ENCODE assay signal across 26 cellular contexts in genomic region chr6:156387472-156387871, GRCh38.
"Had no signal": no experiment of that assay in that cellular context is flagged by ENCODE, and none has a peak within 500 bp of the region (broad histone marks: within the 10 kb centered on the region; RNA-seq: fewer than 3 reads in every experiment).

No MANE protein-coding gene starts in this region.

- H3K27me3 ChIP-seq: ascending aorta had no signal

- H3K4me3 ChIP-seq: ascending aorta had no signal

- H3K4me1 ChIP-seq: ascending aorta had no signal

- DNase-seq: activated B cell treated with CpG ODN at 0.5 μM for 24 hours; activated CD4-positive, alpha-beta memory T cell treated with anti-CD3 and anti-CD28 coated beads for 36 hours; activated CD4-positive, alpha-beta T cell treated with anti-CD3 and anti-CD28 coated beads for 4 hours; activated CD4-positive, alpha-beta T cell treated with anti-CD3 and anti-CD28 coated beads, Interleukin-2, amount 10 ng/mL, durations not matched to agents 24 days and 14 days; activated CD4-positive, alpha-beta T cell treated with anti-CD3 and anti-CD28 coated beads, Interleukin-2, amount 50 U/mL, for 1 hour; activated CD4-positive, alpha-beta T cell treated with anti-CD3 and anti-CD28 coated beads, Interleukin-2, amount 50 U/mL, for 4 hours; activated CD4-positive, CD25-positive, alpha-beta regulatory T cell treated with anti-CD3 and anti-CD28 coated beads, Interleukin-2, amount 50 U/mL, for 72 hours; activated CD8-positive, alpha-beta memory T cell treated with anti-CD3 and anti-CD28 coated beads, Interleukin-2, amount 50 U/mL, for 4 hours; activated CD8-positive, alpha-beta T cell treated with anti-CD3 and anti-CD28 coated beads for 36 hours; activated effector memory CD4-positive, alpha-beta T cell treated with Interleukin-2 at 50 U/mL for 16 hours; activated gamma-delta T cell; activated naive CD4-positive, alpha-beta T cell treated with anti-CD3 and anti-CD28 coated beads, Interleukin-2, amount 10 ng/mL, durations not matched to agents 7 days and 5 days; activated naive CD4-positive, alpha-beta T cell treated with Interleukin-2 at 50 U/mL for 16 hours; activated naive CD8-positive, alpha-beta T cell treated with anti-CD3 and anti-CD28 coated beads, Interleukin-2, amount 10 ng/mL, durations not matched to agents 7 days and 5 days; activated naive CD8-positive, alpha-beta T cell treated with anti-CD3 and anti-CD28 coated beads, Interleukin-2, amount 50 U/mL, for 24 hours; activated T-cell treated with anti-CD3 and anti-CD28 coated beads for 4 hours; activated T-cell treated with anti-CD3 and anti-CD28 coated beads, Interleukin-2, amount 50 U/mL, for 1 hour; activated T-cell treated with anti-CD3 and anti-CD28 coated beads, Interleukin-2, amount 50 U/mL, for 48 hours; amygdala; anterior cingulate cortex; central memory CD4-positive, alpha-beta T cell; T-cell; T-helper 2 cell; T-helper 9 cell had no signal

- H3K27ac ChIP-seq: ascending aorta, VCaP had no signal

- H3K9me3 ChIP-seq: ascending aorta had no signal

- ATAC-seq: activated CD8-positive, alpha-beta T cell treated with anti-CD3 and anti-CD28 coated beads for 36 hours; T-cell had no signal

- H3K36me3 ChIP-seq: ascending aorta had no signal
